ENCODE assay signal across 8 cellular contexts in genomic region chr2:195543902-195544894, GRCh38.
DNase-seq lines count a peak whose midpoint lies in the region; ATAC-seq and TF ChIP-seq lines count a peak whose summit lies in the region.

No MANE protein-coding gene starts in this region.

- no peak overlapping the region for H3K9ac ChIP-seq in DND-41 (ENCODE audit: low read depth, low read length)

- peaks cover 17% of the 10 kb centered on the region for H3K9me3 ChIP-seq in DND-41 (ENCODE audit: insufficient read depth, low read length, severe bottlenecking)

- no peak overlapping the region for H3K4me2 ChIP-seq in DND-41 (ENCODE audit: insufficient read depth, low read length)

- H3K27ac ChIP-seq in DND-41 (ENCODE audit: low read length), result peak overlapping the region; percentile 73
- peak overlapping the region; percentile 21; the same call in 1 of the 2 replicates for H3K27ac ChIP-seq in HL-60 (replicated peaks)

- H3K4me3 ChIP-seq in DND-41 (ENCODE audit: low read depth in 1 of 2, low read length in 2 of 2) (no peak overlapping the region), HL-60 (replicated peaks; ENCODE audit: insufficient read depth, low read length) (no peak overlapping the region)

- H3K79me2 ChIP-seq in DND-41 (ENCODE audit: insufficient read depth, low read length), result no peaks in the 10 kb centered on the region

- no peaks in the 10 kb centered on the region for H4K20me1 ChIP-seq in DND-41 (ENCODE audit: insufficient read depth, low read length)

- peak overlapping the region; percentile 18; the same call in 1 of the 2 replicates for H2AFZ ChIP-seq in DND-41 (ENCODE audit: low read depth, low read length)

- H3K27me3 ChIP-seq in DND-41 (ENCODE audit: insufficient read depth, low read length, poor library complexity) (no peaks in the 10 kb centered on the region), HL-60 (ENCODE audit: insufficient read depth, poor library complexity, severe bottlenecking) (no peaks in the 10 kb centered on the region)

- intact Hi-C loops in Right ventricle myocardium superior (cut with DNase I), result no loop called here

- DNase-seq in DND-41 (no peak), HL-60 (ENCODE audit: low read depth in 1 of 2, low spot score in 1 of 2) (no peak), dedifferentiated amniotic fluid mesenchymal stem cell (ENCODE audit: extremely low spot score) (peak; percentile 33), cortex of kidney (lab: John Stamatoyannopoulos, UW) (no peak), Right ventricle myocardium superior (no peak), DMS 273 (lab: John Stamatoyannopoulos, UW; ENCODE audit: unreplicated experiment) (no peak), cerebellar nuclear complex (lab: John Stamatoyannopoulos, UW) (no peak)

- peaks cover 48% of the 10 kb centered on the region for H3K4me1 ChIP-seq in DND-41 (ENCODE audit: insufficient read depth, low read length)

- TF ChIP-seq CTCF in DND-41 (IDR thresholded peaks at IDR 0.05; ENCODE audit: borderline replicate concordance, extremely low read depth, low read length, poor library complexity, severe bottlenecking), result no peak
- no peak for TF ChIP-seq CTCF in HL-60 (IDR thresholded peaks at IDR 0.05; ENCODE audit: insufficient read depth, low read length)

- ATAC-seq in DND-41 (ENCODE audit: insufficient read depth, low read depth) (peak; percentile 29), GM21447 (IDR thresholded peaks at IDR 0.05; ENCODE audit: unreplicated experiment) (peak; percentile 92), Right ventricle myocardium superior (ENCODE audit: poor library complexity) (no peak)

- peaks cover 7% of the 10 kb centered on the region; the same call in 1 of the 2 replicates for H3K36me3 ChIP-seq in DND-41 (ENCODE audit: insufficient read depth, low read length)
